Comparison of ENCODE assay signal across 8 cellular contexts in the genomic region with DNA sequence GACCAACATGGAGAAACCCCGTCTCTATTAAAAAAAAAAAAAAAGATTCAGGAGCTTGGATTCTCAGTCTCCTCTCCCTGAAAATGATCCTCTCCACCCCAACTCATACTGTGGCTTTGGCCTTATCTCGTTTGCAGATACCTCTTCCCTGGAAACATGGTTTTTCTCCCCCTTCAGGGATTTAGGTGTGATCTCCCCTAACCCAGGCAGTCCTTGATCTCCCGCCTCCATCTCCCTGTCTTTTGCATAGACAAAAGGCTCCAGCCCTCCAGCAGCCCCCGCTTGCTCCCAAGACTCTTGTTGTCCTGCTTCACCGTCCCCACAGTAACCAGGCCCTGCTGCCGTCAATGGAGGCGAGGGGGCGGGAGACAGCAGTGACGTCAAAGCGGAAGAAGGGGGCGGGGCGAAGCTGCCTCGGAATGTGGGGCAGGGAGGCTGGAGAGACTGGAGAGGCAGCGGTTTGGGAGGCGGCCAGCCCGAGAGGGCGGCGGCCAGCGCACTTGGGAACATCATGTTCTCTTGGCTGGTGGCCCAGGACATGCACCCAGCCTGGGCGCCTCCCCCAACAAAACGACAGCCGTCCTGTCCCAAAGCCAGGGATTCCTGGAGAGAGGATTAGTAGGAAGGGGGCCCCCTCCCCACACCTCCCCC. TPM values are rescaled to one million over a fixed set of nuclear protein-coding genes. Genes with fewer than 3 reads are reported as not detected.
A peak's percentile ranks its signal among the peaks of the same experiment; 100 is the strongest.
DNase-seq lines count a peak whose midpoint lies in the region; ATAC-seq and TF ChIP-seq lines count a peak whose summit lies in the region.

No MANE protein-coding gene starts in this region.

- ATAC-seq in GM19467 (IDR thresholded peaks at IDR 0.05; ENCODE audit: unreplicated experiment): no peak
- ATAC-seq in GM19328 (IDR thresholded peaks at IDR 0.05; ENCODE audit: unreplicated experiment): no peak

- H3K27ac Mint-ChIP-seq in dendritic cell treated with granulocyte-macrophage colony-stimulating factor and Interleukin-4, amounts not matched to agents 40 ng/mL and 50 ng/mL, for 4 days: no peak overlapping the region

- H3K9me3 Mint-ChIP-seq in dendritic cell treated with granulocyte-macrophage colony-stimulating factor and Interleukin-4, amounts not matched to agents 40 ng/mL and 50 ng/mL, for 4 days: no peaks in the 10 kb centered on the region

- no peaks in the 10 kb centered on the region for H3K27me3 Mint-ChIP-seq in dendritic cell treated with granulocyte-macrophage colony-stimulating factor and Interleukin-4, amounts not matched to agents 40 ng/mL and 50 ng/mL, for 4 days

- H3K36me3 Mint-ChIP-seq in dendritic cell treated with granulocyte-macrophage colony-stimulating factor and Interleukin-4, amounts not matched to agents 40 ng/mL and 50 ng/mL, for 4 days (ENCODE audit: low read depth): peaks cover 32% of the 10 kb centered on the region

- peak overlapping the region; percentile 70 for H3K4me3 Mint-ChIP-seq in dendritic cell treated with granulocyte-macrophage colony-stimulating factor and Interleukin-4, amounts not matched to agents 40 ng/mL and 50 ng/mL, for 4 days

- peaks cover 21% of the 10 kb centered on the region for H3K4me1 Mint-ChIP-seq in dendritic cell treated with granulocyte-macrophage colony-stimulating factor and Interleukin-4, amounts not matched to agents 40 ng/mL and 50 ng/mL, for 4 days (ENCODE audit: low read depth)

- intact Hi-C loops in dendritic cell treated with granulocyte-macrophage colony-stimulating factor and Interleukin-4, amounts not matched to agents 40 ng/mL and 50 ng/mL, for 4 days (cut with micrococcal nuclease): loop anchor here (10.0 kb wide), 1 partner anchor 309 kb away; no protein-coding TSS in a partner anchor

- TF ChIP-seq POLR2A in GM15510 (IDR thresholded peaks at IDR 0.05; ENCODE audit: borderline replicate concordance, extremely low read depth, insufficient read length): peak; percentile 30

- DNase-seq in NCI-H460 (ENCODE audit: extremely low read depth, low read depth) (peak; percentile 97), left kidney (ENCODE audit: low read depth, low spot score) (peak; percentile 98)
- peak; percentile 81 to 86 for DNase-seq in activated CD4-positive, alpha-beta T cell treated with anti-CD3 and anti-CD28 coated beads, Interleukin-2, amount 50 U/mL, for 4 hours
- peak; percentile 74 to 81 for DNase-seq in stimulated activated CD4-positive, alpha-beta T cell treated with anti-CD3 and anti-CD28 coated beads, Interleukin-15, amount 100 ng/mL, for 48 hours (ENCODE audit: low read depth in 2 of 2)

RNA-seq across cellular contexts. Expression of a gene that starts 1.9 kb away (rescaled TPM):
- total RNA-seq in NCI-H460 (2014; rRNA removed; shearing (Covaris generic)): 4.6 and 6.5 TPM in 2 replicates
- polyA plus RNA-seq in NCI-H460 (2014; cell fraction: nucleus; rRNA removed): 5.3 and 12.2 TPM in 2 replicates

RNA-seq across cellular contexts. Expression of a gene that starts 8.7 kb away (rescaled TPM):
- 6.0 and 8.0 TPM in 2 replicates for total RNA-seq in NCI-H460 (2014; rRNA removed; shearing (Covaris generic))
- 22.7 and 31.1 TPM in 2 replicates for polyA plus RNA-seq in NCI-H460 (2014; cell fraction: nucleus; rRNA removed)

RNA-seq across cellular contexts. Expression of a gene that starts 22.1 kb away (rescaled TPM):
- total RNA-seq in NCI-H460 (2014; rRNA removed; shearing (Covaris generic)): 26.6 and 27.9 TPM in 2 replicates
- polyA plus RNA-seq in NCI-H460 (2014; cell fraction: nucleus; rRNA removed): 40.3 and 47.0 TPM in 2 replicates

RNA-seq across cellular contexts. Expression of a gene that starts 30.2 kb away (rescaled TPM):
- total RNA-seq in NCI-H460 (2014; rRNA removed; shearing (Covaris generic)): 9.0 and 9.4 TPM in 2 replicates
- polyA plus RNA-seq in NCI-H460 (2014; cell fraction: nucleus; rRNA removed): 13.3 and 23.4 TPM in 2 replicates

RNA-seq across cellular contexts. Expression of a gene that starts 35.8 kb away (rescaled TPM):
- 0.06 TPM in 1 of 2 replicates, not detected in the other for total RNA-seq in NCI-H460 (2014; rRNA removed; shearing (Covaris generic))
- 0.49 TPM in 1 of 2 replicates, not detected in the other for polyA plus RNA-seq in NCI-H460 (2014; cell fraction: nucleus; rRNA removed)
